10 cellular contexts compared by ENCODE assay signal in genomic region chr17:33709881-33710280, GRCh38.
"Had no signal": no experiment of that assay in that cellular context is flagged by ENCODE, and none has a peak within 500 bp of the region (broad histone marks: within the 10 kb centered on the region; RNA-seq: fewer than 3 reads in every experiment).

No MANE protein-coding gene starts in this region.

- DNase-seq: GM23248, GOT3, H7, H9, HCEC 1CT, HFFc6 had no signal

- H3K9ac ChIP-seq: GM23248 had no signal

- ATAC-seq: GM23338, HCT116 had no signal

- FAIRE-seq: H54 had no signal

- H3K36me3 ChIP-seq: HAP-1 had no signal

- H3K27ac Mint-ChIP-seq: GM23338, H9, HFFc6 had no signal

- H3K4me1 ChIP-seq: HAP-1 had no signal

- H3K4me3 Mint-ChIP-seq: GM23338, H9, HFFc6 had no signal

- H3K27ac ChIP-seq: GM23248 had no signal

- H3K4me2 ChIP-seq: GM23338 had no signal

- H3K4me1 Mint-ChIP-seq: GM23338, H9 had no signal

- H3K9me3 Mint-ChIP-seq: GM23338 had no signal

- H2AFZ ChIP-seq: GM23248, GM23338 had no signal

- H3K9me3 ChIP-seq: HAP-1 had no signal

- H3K4me3 ChIP-seq: GM23248, GM23338, HAP-1 had no signal
